In the genomic region with DNA sequence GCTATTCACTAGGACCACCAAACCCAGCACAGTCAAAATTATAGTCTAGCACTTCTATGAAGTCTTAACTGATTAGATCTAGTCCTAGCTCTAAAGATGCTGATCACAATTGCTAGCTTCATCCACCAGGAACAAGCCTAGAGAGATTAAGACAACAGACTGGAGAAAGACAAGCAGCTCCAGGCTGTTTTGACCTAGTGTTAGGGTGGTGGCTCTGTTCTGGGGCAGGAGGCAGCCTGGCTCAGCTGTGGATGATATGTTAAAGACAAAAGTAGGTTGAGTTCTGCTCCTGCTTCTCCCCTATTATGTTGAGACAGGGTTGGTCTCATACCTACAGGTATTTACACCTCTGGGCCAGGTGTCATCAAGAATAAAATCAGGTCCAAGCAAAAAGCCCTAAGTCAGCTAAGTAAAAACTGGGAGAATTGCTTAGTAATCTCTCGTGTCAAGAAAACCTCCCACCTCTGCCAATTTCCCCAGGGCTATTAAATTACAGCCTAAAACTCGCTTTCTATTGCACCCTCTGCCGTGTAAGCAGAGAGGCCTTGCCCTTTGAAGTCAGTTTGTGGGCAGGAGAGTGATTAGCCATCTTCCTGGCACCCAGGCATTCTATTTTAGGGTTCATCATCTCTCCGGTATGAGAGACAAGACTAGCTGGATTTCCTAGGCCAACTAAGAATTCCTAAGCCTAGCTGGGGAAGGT, we compare ENCODE assay signal across 1 cellular context.
TF ChIP-seq lines count a peak whose summit lies in the region.

No MANE protein-coding gene starts in this region.

TF ChIP-seq in WTC11, 78 proteins besides CTCF, POLR2A, EP300 and RAD21 (continued from another document):
- TF ChIP-seq, protein P1, sequence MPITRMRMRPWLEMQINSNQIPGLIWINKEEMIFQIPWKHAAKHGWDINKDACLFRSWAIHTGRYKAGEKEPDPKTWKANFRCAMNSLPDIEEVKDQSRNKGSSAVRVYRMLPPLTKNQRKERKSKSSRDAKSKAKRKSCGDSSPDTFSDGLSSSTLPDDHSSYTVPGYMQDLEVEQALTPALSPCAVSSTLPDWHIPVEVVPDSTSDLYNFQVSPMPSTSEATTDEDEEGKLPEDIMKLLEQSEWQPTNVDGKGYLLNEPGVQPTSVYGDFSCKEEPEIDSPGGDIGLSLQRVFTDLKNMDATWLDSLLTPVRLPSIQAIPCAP (CRISPR knock-in tag; IDR thresholded peaks at IDR 0.05), result no peak
